In genomic region chr2:189453998-189454397, GRCh38 we compare ENCODE assay signal across 23 cellular contexts.
"Had no signal": no experiment of that assay in that cellular context is flagged by ENCODE, and none has a peak within 500 bp of the region (broad histone marks: within the 10 kb centered on the region; RNA-seq: fewer than 3 reads in every experiment).

No MANE protein-coding gene starts in this region.

- H3K4me3 ChIP-seq: adrenal gland, esophagus squamous epithelium, mucosa of descending colon, upper lobe of left lung had no signal

- H3K27me3 ChIP-seq: adrenal gland, esophagus squamous epithelium, neutrophil, upper lobe of left lung had no signal

- H3K9me3 ChIP-seq: adrenal gland, esophagus squamous epithelium, mucosa of descending colon, neutrophil, SK-N-SH, upper lobe of left lung had no signal

- H3K4me3 Mint-ChIP-seq: activated CD4-positive, alpha-beta memory T cell treated with anti-CD3 and anti-CD28 coated beads, Interleukin-2, amount 10 ng/mL, durations not matched to agents 7 days and 5 days; activated CD8-positive, alpha-beta memory T cell treated with anti-CD3 and anti-CD28 coated beads, Interleukin-2, amount 10 ng/mL, durations not matched to agents 7 days and 5 days; effector memory CD8-positive, alpha-beta T cell; naive thymus-derived CD8-positive, alpha-beta T cell; T-helper 2 cell treated with Interferon-gamma antibody and Interleukin-4, amounts not matched to agents 5 μg/mL and 100 μg/mL, for 36 hours; WTC11 had no signal

- H3K4me1 ChIP-seq: adrenal gland, esophagus squamous epithelium, upper lobe of left lung had no signal

- DNase-seq: activated CD4-positive, alpha-beta memory T cell treated with anti-CD3 and anti-CD28 coated beads, Interleukin-2, amount 10 ng/mL, durations not matched to agents 7 days and 5 days; activated CD4-positive, alpha-beta T cell treated with anti-CD3 and anti-CD28 coated beads for 4 hours; activated CD8-positive, alpha-beta memory T cell treated with anti-CD3 and anti-CD28 coated beads, Interleukin-2, amount 10 ng/mL, durations not matched to agents 7 days and 5 days; activated effector memory CD4-positive, alpha-beta T cell treated with anti-CD3 and anti-CD28 coated beads, Interleukin-2, amount 50 U/mL, for 16 hours; activated naive CD4-positive, alpha-beta T cell treated with anti-CD3 and anti-CD28 coated beads, Interleukin-2, amount 50 U/mL, for 16 hours; adrenal gland; effector memory CD8-positive, alpha-beta T cell; esophagus squamous epithelium; hippocampal formation; mammary epithelial cell; mucosa of descending colon; naive thymus-derived CD8-positive, alpha-beta T cell; retina; SHP77 treated with DMSO at 0.1 percent for 48 hours; SK-N-SH; stimulated activated CD4-positive, alpha-beta T cell treated with anti-CD3 and anti-CD28 coated beads, Interleukin-12 subunit alpha, Interleukin-12 subunit beta, amount 100 ng/mL, for 4 hours; stimulated activated CD4-positive, alpha-beta T cell treated with anti-CD3 and anti-CD28 coated beads, Interleukin-1b, Interleukin-23, amount 100 ng/mL, for 48 hours; stimulated activated CD8-positive, alpha-beta memory T cell treated with anti-CD3 and anti-CD28 coated beads, Interleukin-4, amount 100 ng/mL, for 48 hours; stimulated activated naive CD4-positive, alpha-beta T cell treated with Interleukin-2 at 50 U/mL for 16 hours; upper lobe of left lung had no signal

- ATAC-seq: activated CD8-positive, alpha-beta memory T cell treated with anti-CD3 and anti-CD28 coated beads, Interleukin-2, amount 10 ng/mL, durations not matched to agents 7 days and 5 days; effector memory CD8-positive, alpha-beta T cell; mucosa of descending colon; naive thymus-derived CD8-positive, alpha-beta T cell; WTC11 had no signal

- H3K27ac Mint-ChIP-seq: activated CD4-positive, alpha-beta memory T cell treated with anti-CD3 and anti-CD28 coated beads, Interleukin-2, amount 10 ng/mL, durations not matched to agents 7 days and 5 days; activated CD8-positive, alpha-beta memory T cell treated with anti-CD3 and anti-CD28 coated beads, Interleukin-2, amount 10 ng/mL, durations not matched to agents 7 days and 5 days; naive thymus-derived CD8-positive, alpha-beta T cell; T-helper 2 cell treated with Interferon-gamma antibody and Interleukin-4, amounts not matched to agents 5 μg/mL and 100 μg/mL, for 36 hours; WTC11 had no signal

- H3K9me3 Mint-ChIP-seq: activated CD4-positive, alpha-beta memory T cell treated with anti-CD3 and anti-CD28 coated beads, Interleukin-2, amount 10 ng/mL, durations not matched to agents 7 days and 5 days; effector memory CD8-positive, alpha-beta T cell; naive thymus-derived CD8-positive, alpha-beta T cell; T-helper 2 cell treated with Interferon-gamma antibody and Interleukin-4, amounts not matched to agents 5 μg/mL and 100 μg/mL, for 36 hours; WTC11 had no signal

- H3K4me1 Mint-ChIP-seq: activated CD4-positive, alpha-beta memory T cell treated with anti-CD3 and anti-CD28 coated beads, Interleukin-2, amount 10 ng/mL, durations not matched to agents 7 days and 5 days; activated CD8-positive, alpha-beta memory T cell treated with anti-CD3 and anti-CD28 coated beads, Interleukin-2, amount 10 ng/mL, durations not matched to agents 7 days and 5 days; WTC11 had no signal

- H3K27me3 Mint-ChIP-seq: activated CD4-positive, alpha-beta memory T cell treated with anti-CD3 and anti-CD28 coated beads, Interleukin-2, amount 10 ng/mL, durations not matched to agents 7 days and 5 days; activated CD8-positive, alpha-beta memory T cell treated with anti-CD3 and anti-CD28 coated beads, Interleukin-2, amount 10 ng/mL, durations not matched to agents 7 days and 5 days; effector memory CD8-positive, alpha-beta T cell; naive thymus-derived CD8-positive, alpha-beta T cell had no signal

- H3K27ac ChIP-seq: adrenal gland, esophagus squamous epithelium, neutrophil, upper lobe of left lung had no signal
